Comparison of ENCODE assay signal across 8 cellular contexts in the genomic region with DNA sequence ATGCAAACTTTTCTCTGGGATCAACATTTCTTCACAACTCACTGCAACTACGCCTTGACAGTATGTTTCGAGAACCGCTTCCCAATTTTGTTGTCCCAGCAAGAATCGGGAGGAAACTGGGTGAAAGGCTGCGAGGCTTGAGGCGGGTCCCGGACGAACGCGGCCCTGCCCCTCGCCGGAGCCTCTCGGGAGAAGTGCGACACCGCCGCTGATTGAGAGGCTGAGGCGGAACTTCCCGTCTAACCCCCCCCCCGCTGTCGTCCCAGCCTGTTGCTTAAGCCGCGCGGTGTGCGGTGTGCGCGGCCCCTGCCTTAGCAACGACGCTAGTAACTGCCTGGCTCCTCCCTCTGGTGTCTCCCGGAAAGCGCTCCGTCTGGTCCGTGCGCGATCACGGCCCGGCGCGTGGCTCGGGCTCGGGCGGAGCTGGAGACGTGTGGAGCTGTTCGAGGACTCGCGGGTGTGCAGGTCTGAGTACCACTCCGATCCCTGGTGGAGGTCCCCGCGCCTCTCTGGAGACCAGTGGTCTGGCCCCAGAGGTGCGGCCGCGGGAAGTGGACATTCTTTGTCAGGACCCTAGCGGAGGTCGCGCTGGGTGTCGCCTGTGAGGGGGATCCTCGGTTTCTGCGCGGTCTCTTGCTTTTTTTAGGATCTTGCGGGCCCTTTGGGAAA. TPM values are rescaled to one million over a fixed set of nuclear protein-coding genes. Genes with fewer than 3 reads are reported as not detected.
A peak's percentile ranks its signal among the peaks of the same experiment; 100 is the strongest.
DNase-seq lines count a peak whose midpoint lies in the region; ATAC-seq, FAIRE-seq and TF ChIP-seq lines count a peak whose summit lies in the region.

A gene with protein sequence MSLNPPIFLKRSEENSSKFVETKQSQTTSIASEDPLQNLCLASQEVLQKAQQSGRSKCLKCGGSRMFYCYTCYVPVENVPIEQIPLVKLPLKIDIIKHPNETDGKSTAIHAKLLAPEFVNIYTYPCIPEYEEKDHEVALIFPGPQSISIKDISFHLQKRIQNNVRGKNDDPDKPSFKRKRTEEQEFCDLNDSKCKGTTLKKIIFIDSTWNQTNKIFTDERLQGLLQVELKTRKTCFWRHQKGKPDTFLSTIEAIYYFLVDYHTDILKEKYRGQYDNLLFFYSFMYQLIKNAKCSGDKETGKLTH (plus strand): TSS at position 391 of the 669 bp plus-strand sequence. CDS start 4,120 bp downstream, outside the sequence.
Gene FAM227B (minus strand): TSS at position 161 of the 669 bp plus-strand sequence. CDS start 5,647 bp downstream, outside the sequence.

- ATAC-seq in GM21360 (IDR thresholded peaks at IDR 0.05; ENCODE audit: unreplicated experiment): peak; percentile 96

- H4K91ac ChIP-seq in H1 (replicated peaks; ENCODE audit: insufficient read length, low read length) (no peak within 1 kb of the TSS), mesenchymal stem cell (ENCODE audit: low read length) (peak within 1 kb of the TSS; percentile 65)

- 1% methylated on average over 59 of the region's 59 CpGs; no CpG with 5 or more reads in 1 of the 2 experiments for WGBS in H1 (ENCODE audit: extremely low coverage in 1 of 2, insufficient coverage in 1 of 2, insufficient read length in 1 of 2, insufficient replicate concordance in 2 of 2, low coverage in 1 of 2, low lambda C conversion rate in 2 of 2, missing lambda C conversion rate in 1 of 2), 2 experiments
- under 1% methylated on average over 56 of the region's 59 CpGs for WGBS in mesenchymal stem cell

- peak in 1 of 3 experiments; percentile 9; a peak in 1 of 4 replicates for TF ChIP-seq CTCF in H1 (IDR thresholded peaks at IDR 0.05; ENCODE audit: control extremely low read depth in 1 of 3, insufficient read depth in 1 of 3, low read depth in 1 of 3, low read length in 3 of 3)

- H2BK120ac ChIP-seq in H1 (replicated peaks; ENCODE audit: low read depth, low read length) (no peak within 1 kb of the TSS), mesenchymal stem cell (ENCODE audit: low read depth, low read length) (no peak within 1 kb of the TSS)

- no peak within 1 kb of the TSS for H2BK20ac ChIP-seq in H1 (ENCODE audit: low read length)

- H2AFZ ChIP-seq in H1 (ENCODE audit: low read length): peak within 1 kb of the TSS; percentile 80
- no peak within 1 kb of the TSS for H2AFZ ChIP-seq in mesenchymal stem cell (ENCODE audit: low read depth, low read length)

- H3K4me1 ChIP-seq in H1 (replicated peaks in 1 of 4; ENCODE audit: control insufficient read depth in 3 of 4, insufficient read depth in 4 of 4, low read length in 3 of 4) (peaks cover 0 to 3% (median 1%) of the 10 kb centered on the region in 4 experiments; a peak in 3 of 7 replicates), mesenchymal stem cell (ENCODE audit: control insufficient read depth, insufficient read depth, low read depth, low read length) (no peaks in the 10 kb centered on the region)

- DNase-seq in COLO829 (ENCODE audit: low spot score) (peak; percentile 72), HT-29 (ENCODE audit: low spot score) (peak; percentile 99), H1 (ENCODE audit: low read depth in 1 of 2, low spot score in 2 of 2) (peak; percentile 87 to 88), mesenchymal stem cell (peak; percentile 98)
- DNase-seq in NK-92 treated with Interleukin-12 subunit alpha and Interleukin-12 subunit beta, amount 100 ng/mL, for 24 hours (lab: John Stamatoyannopoulos, UW): peak; percentile 95
- peak; percentile 86 to 89 for DNase-seq in activated CD8-positive, alpha-beta memory T cell treated with anti-CD3 and anti-CD28 coated beads for 4 hours (ENCODE audit: low read depth in 2 of 2)
- peak; percentile 80 for DNase-seq in stimulated activated CD8-positive, alpha-beta memory T cell treated with anti-CD3 and anti-CD28 coated beads, Interleukin-12 subunit alpha, Interleukin-12 subunit beta, amount 100 ng/mL, for 24 hours (ENCODE audit: extremely low read depth)

- H3K14ac ChIP-seq in H1 (ENCODE audit: insufficient read length): no peak within 1 kb of the TSS
- H3K14ac ChIP-seq in mesenchymal stem cell (ENCODE audit: low read length in 2 of 2): no peak within 1 kb of the TSS

- H3K18ac ChIP-seq in H1 (ENCODE audit: extremely low read depth, low read length): peak within 1 kb of the TSS; percentile 36; the same call in 1 of the 2 replicates
- peak within 1 kb of the TSS; percentile 55 to 89 for H3K18ac ChIP-seq in mesenchymal stem cell (ENCODE audit: low read depth in 1 of 2, low read length in 2 of 2)

- H2BK5ac ChIP-seq in H1 (ENCODE audit: low read depth, low read length) (peak within 1 kb of the TSS; percentile 79; the same call in 1 of the 2 replicates), mesenchymal stem cell (ENCODE audit: low read depth, low read length, poor library complexity, severe bottlenecking) (peak within 1 kb of the TSS; percentile 31)

- no peaks in the 10 kb centered on the region for H3K27me3 ChIP-seq in H1 (replicated peaks in 1 of 4; ENCODE audit: control insufficient read depth in 3 of 4, extremely low read depth in 1 of 4, insufficient read depth in 3 of 4, low read length in 3 of 4)
- no peaks in the 10 kb centered on the region for H3K27me3 ChIP-seq in mesenchymal stem cell (ENCODE audit: control insufficient read depth in 1 of 2, insufficient read depth in 1 of 2, low read length in 2 of 2)

- H3K4ac ChIP-seq in H1 (replicated peaks; ENCODE audit: insufficient read length, low read depth, low read length) (no peak within 1 kb of the TSS), mesenchymal stem cell (ENCODE audit: low read depth in 1 of 2, low read length in 2 of 2) (peak within 1 kb of the TSS in 1 of 2 experiments; percentile 98)

- no peak for FAIRE-seq in H1 (lab: Jason Lieb, UNC)

- H3K36me3 ChIP-seq in H1 (ENCODE audit: control insufficient read depth in 2 of 4, insufficient read depth in 4 of 4, low read length in 3 of 4) (peaks cover 0 to 10% (median 2%) of the 10 kb centered on the region in 4 experiments; a peak in 5 of 8 replicates), mesenchymal stem cell (ENCODE audit: control insufficient read depth in 1 of 2, insufficient read depth in 2 of 2, low read depth in 1 of 2, low read length in 2 of 2) (peaks cover 4 to 32% of the 10 kb centered on the region in 2 experiments)

- no peak; a peak in 1 of 4 replicates for TF ChIP-seq RAD21 in H1 (IDR thresholded peaks at IDR 0.05 in 1 of 2, conservative IDR thresholded peaks at IDR 0.05 in 1 of 2; ENCODE audit: low read depth in 2 of 2, low read length in 2 of 2)

- CTCF ChIA-PET in H1 (lab: Charles Lee; ENCODE audit: partially characterized antibody): interaction anchor here (0.6 kb wide), 2 partner anchors 211 to 657 kb away, joined by 3 read pairs; partner anchors contain the start of gene SHC4

- H3K23me2 ChIP-seq in H1 (ENCODE audit: low read depth, low read length): no peaks in the 10 kb centered on the region

- H3K4me3 ChIP-seq in H1 (ENCODE audit: extremely low read depth in 1 of 4, insufficient read depth in 2 of 4, low read depth in 3 of 4, low read length in 4 of 4): peak within 1 kb of the TSS; percentile 78 to 87 (median 84)
- peak within 1 kb of the TSS; percentile 80 to 86 for H3K4me3 ChIP-seq in mesenchymal stem cell (ENCODE audit: insufficient read depth in 1 of 2, low read depth in 1 of 2, low read length in 2 of 2)

- H3K56ac ChIP-seq in H1 (replicated peaks; ENCODE audit: insufficient read length, low read depth, low read length): no peak within 1 kb of the TSS

- peak in 1 of 2 experiments; percentile 47; a peak in 1 of 3 replicates for TF ChIP-seq EP300 in H1 (IDR thresholded peaks at IDR 0.05; ENCODE audit: borderline replicate concordance in 1 of 2, low read depth in 2 of 2, low read length in 2 of 2)

- H4K5ac ChIP-seq in H1 (ENCODE audit: insufficient read length, low read depth, low read length): peak within 1 kb of the TSS; percentile 73

- peak within 1 kb of the TSS; percentile 79 for H3K27ac ChIP-seq in H1 (ENCODE audit: low read depth, low read length)
- H3K27ac ChIP-seq in mesenchymal stem cell (ENCODE audit: low read length, poor library complexity, severe bottlenecking): peak within 1 kb of the TSS; percentile 89

- H2BK12ac ChIP-seq in H1 (ENCODE audit: low read depth, low read length): no peak within 1 kb of the TSS
- no peak within 1 kb of the TSS for H2BK12ac ChIP-seq in mesenchymal stem cell (ENCODE audit: low read length in 2 of 2)

- H2BK15ac ChIP-seq in H1 (ENCODE audit: low read length): no peak within 1 kb of the TSS
- no peak within 1 kb of the TSS for H2BK15ac ChIP-seq in mesenchymal stem cell (ENCODE audit: low read depth, poor library complexity, severe bottlenecking)

- H3K79me2 ChIP-seq in H1 (ENCODE audit: control insufficient read depth in 1 of 2, insufficient read depth in 2 of 2, low read length in 2 of 2): peaks cover 0 to 46% of the 10 kb centered on the region in 2 experiments; a peak in 2 of 4 replicates

- H3K4me2 ChIP-seq in H1 (ENCODE audit: insufficient read depth in 1 of 2, low read depth in 2 of 2, low read length in 2 of 2): peak within 1 kb of the TSS; percentile 70 to 74
- H3K4me2 ChIP-seq in mesenchymal stem cell (ENCODE audit: low read length, poor library complexity, severe bottlenecking): peak within 1 kb of the TSS; percentile 64

- H3K9ac ChIP-seq in H1 (replicated peaks in 1 of 4; ENCODE audit: extremely low read depth in 1 of 4, low read depth in 3 of 4, low read length in 3 of 4) (peak within 1 kb of the TSS; percentile 52 to 92 (median 89)), mesenchymal stem cell (ENCODE audit: low read length) (peak within 1 kb of the TSS; percentile 96)

- no peaks in the 10 kb centered on the region; the same call in 1 of the 2 replicates for H3K79me1 ChIP-seq in H1 (ENCODE audit: low read depth, low read length)
- H3K79me1 ChIP-seq in mesenchymal stem cell (replicated peaks; ENCODE audit: low read length, poor library complexity, severe bottlenecking): peaks cover 14% of the 10 kb centered on the region

- H4K8ac ChIP-seq in H1 (ENCODE audit: extremely low read depth, insufficient read depth, low read length) (peak within 1 kb of the TSS; percentile 93; the same call in 1 of the 2 replicates), mesenchymal stem cell (ENCODE audit: low read length) (peak within 1 kb of the TSS; percentile 33)

- H2AK5ac ChIP-seq in H1 (ENCODE audit: low read depth, low read length) (no peak within 1 kb of the TSS), mesenchymal stem cell (ENCODE audit: low read length, severe bottlenecking) (no peak within 1 kb of the TSS)

- H4K20me1 ChIP-seq in H1 (replicated peaks in 1 of 2; ENCODE audit: control insufficient read depth in 1 of 2, insufficient read depth in 2 of 2, low read length in 2 of 2): no peaks in the 10 kb centered on the region

- H3K23ac ChIP-seq in H1 (ENCODE audit: insufficient read length): no peak within 1 kb of the TSS
- peak within 1 kb of the TSS in 1 of 2 experiments; percentile 34 for H3K23ac ChIP-seq in mesenchymal stem cell (ENCODE audit: low read length in 2 of 2)

- peak; percentile 85 to 90 for TF ChIP-seq POLR2A in H1 (IDR thresholded peaks at IDR 0.05; ENCODE audit: control extremely low read depth in 1 of 2, low read depth in 2 of 2, low read length in 2 of 2)

- POLR2A ChIA-PET in H1 (lab: Charles Lee; ENCODE audit: partially characterized antibody): interaction anchor here (0.7 to 1.5 kb wide), 3 partner anchors 24 to 529 kb away, joined by 3 read pairs; no protein-coding TSS in a partner anchor

- H3K9me3 ChIP-seq in H1 (ENCODE audit: insufficient read depth in 2 of 2, low read depth in 1 of 2, low read length in 1 of 2) (no peaks in the 10 kb centered on the region), mesenchymal stem cell (ENCODE audit: control insufficient read depth, low read length) (peaks cover 19% of the 10 kb centered on the region)

RNA-seq across cellular contexts. Expression of the first gene that starts in this region (rescaled TPM):
- 6.2 and 8.5 TPM in 2 replicates for total RNA-seq in HT-29 (2014; rRNA removed; shearing (Covaris generic))
- 32.0 and 32.4 TPM in 2 replicates for total RNA-seq in H1 (2021; fragmentation: NEBNext Ultra II Directional; extraction: Animal tissue kit (Norgen Biotek cat#: 25700))
- 4.9 and 10.4 TPM in 2 replicates for polyA plus RNA-seq in H1 (2011; rRNA removed)
- 17.0 TPM for polyA plus RNA-seq in H1 (2011; cell fraction: cytosol; rRNA removed)
- 9.1 TPM for polyA plus RNA-seq in H1 (2011; cell fraction: nucleus; rRNA removed)
- 19.0 to 39.8 TPM (median 24.6 TPM) in 4 replicates for polyA plus RNA-seq in H1 (2012, experiment 1 of 2)
- polyA plus RNA-seq in H1 (2012, experiment 2 of 2): 14.1 TPM
- 15.6 TPM for polyA plus RNA-seq in H1 (2013, experiment 1 of 2)
- 14.7 TPM for polyA plus RNA-seq in H1 (2013, experiment 2 of 2)
- 10.6 and 22.3 TPM in 2 replicates for polyA minus RNA-seq in H1 (2011; rRNA and poly(A)+ RNA removed)
- 13.3 TPM for polyA minus RNA-seq in H1 (2011; cell fraction: cytosol; rRNA and poly(A)+ RNA removed)
- 49.2 TPM for polyA minus RNA-seq in H1 (2011; cell fraction: nucleus; rRNA and poly(A)+ RNA removed)
- 29.2 TPM for polyA plus RNA-seq in mesenchymal stem cell (2013, experiment 1 of 2)
- 29.9 TPM for polyA plus RNA-seq in mesenchymal stem cell (2013, experiment 2 of 2)

RNA-seq across cellular contexts. Expression of gene FAM227B, which starts in this region (rescaled TPM):
- total RNA-seq in HT-29 (2014; rRNA removed; shearing (Covaris generic)): 0.18 TPM in 1 of 2 replicates, not detected in the other
- total RNA-seq in H1 (2021; fragmentation: NEBNext Ultra II Directional; extraction: Animal tissue kit (Norgen Biotek cat#: 25700)): 6.5 and 7.4 TPM in 2 replicates
- polyA plus RNA-seq in H1 (2011; rRNA removed): 2.0 and 4.0 TPM in 2 replicates
- 3.6 TPM for polyA plus RNA-seq in H1 (2011; cell fraction: cytosol; rRNA removed)
- polyA plus RNA-seq in H1 (2011; cell fraction: nucleus; rRNA removed): 3.0 TPM
- polyA plus RNA-seq in H1 (2012, experiment 1 of 2): 2.0 to 4.5 TPM (median 3.5 TPM) in 4 replicates
- polyA plus RNA-seq in H1 (2012, experiment 2 of 2): 0.58 TPM
- polyA plus RNA-seq in H1 (2013, experiment 1 of 2): 4.3 TPM
- 3.9 TPM for polyA plus RNA-seq in H1 (2013, experiment 2 of 2)
- 5.3 and 8.0 TPM in 2 replicates for polyA minus RNA-seq in H1 (2011; rRNA and poly(A)+ RNA removed)
- 3.2 TPM for polyA minus RNA-seq in H1 (2011; cell fraction: cytosol; rRNA and poly(A)+ RNA removed)
- 11.3 TPM for polyA minus RNA-seq in H1 (2011; cell fraction: nucleus; rRNA and poly(A)+ RNA removed)
- polyA plus RNA-seq in mesenchymal stem cell (2013, experiment 1 of 2): 4.3 TPM
- polyA plus RNA-seq in mesenchymal stem cell (2013, experiment 2 of 2): 5.0 TPM

Comparison
In these comparisons a context has a peak if more than half of its experiments do, and no peak if none do; other contexts are left out.
1. Peak in every context shown above with its lines: DNase-seq, ATAC-seq, H3K4me3 ChIP-seq and H3K27ac ChIP-seq.